Comparison of ENCODE assay signal across 1 cellular context in genomic region chr11:19241260-19242183, GRCh38.
TF ChIP-seq lines count a peak whose summit lies in the region.

No MANE protein-coding gene starts in this region.

TF ChIP-seq in HepG2, 621 proteins besides CTCF, POLR2A, EP300 and RAD21 (continued from another document and continues in another):
- TF ChIP-seq, protein P1, sequence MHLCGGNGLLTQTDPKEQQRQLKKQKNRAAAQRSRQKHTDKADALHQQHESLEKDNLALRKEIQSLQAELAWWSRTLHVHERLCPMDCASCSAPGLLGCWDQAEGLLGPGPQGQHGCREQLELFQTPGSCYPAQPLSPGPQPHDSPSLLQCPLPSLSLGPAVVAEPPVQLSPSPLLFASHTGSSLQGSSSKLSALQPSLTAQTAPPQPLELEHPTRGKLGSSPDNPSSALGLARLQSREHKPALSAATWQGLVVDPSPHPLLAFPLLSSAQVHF (CRISPR knock-in tag; IDR thresholded peaks at IDR 0.05), result peak; percentile 50; the same call in 1 of the 2 replicates
- TF ChIP-seq ZNF800 (CRISPR knock-in tag; IDR thresholded peaks at IDR 0.05) (no peak), MED8 (CRISPR knock-in tag; IDR thresholded peaks at IDR 0.05; ENCODE audit: insufficient replicate concordance) (no peak), MED13 (CRISPR knock-in tag; IDR thresholded peaks at IDR 0.05) (0 out of 2 replicates have a peak, but pooled peaks have one; percentile 23), HNF4G (IDR thresholded peaks at IDR 0.05; ENCODE audit: borderline replicate concordance, low read depth, low read length) (peak; percentile 15; the same call in 1 of the 2 replicates), HNF4G (CRISPR knock-in tag; IDR thresholded peaks at IDR 0.05; ENCODE audit: borderline replicate concordance, low read depth) (no peak), ZNF747 (CRISPR knock-in tag; IDR thresholded peaks at IDR 0.05; ENCODE audit: borderline replicate concordance) (0 out of 2 replicates have a peak, but pooled peaks have one; percentile 15), SNAPC2 (CRISPR knock-in tag; IDR thresholded peaks at IDR 0.05) (no peak), ZNF367 (CRISPR knock-in tag; IDR thresholded peaks at IDR 0.05; ENCODE audit: borderline replicate concordance) (no peak), ATF3 (CRISPR knock-in tag; IDR thresholded peaks at IDR 0.05) (peak; percentile 22; the same call in 1 of the 2 replicates), YEATS4 (CRISPR knock-in tag; IDR thresholded peaks at IDR 0.05; ENCODE audit: borderline replicate concordance) (0 out of 2 replicates have a peak, but pooled peaks have one; percentile 23), HOXA9 (CRISPR knock-in tag; IDR thresholded peaks at IDR 0.05; ENCODE audit: borderline replicate concordance) (0 out of 2 replicates have a peak, but pooled peaks have one; percentile 72), ZNF616 (CRISPR knock-in tag; IDR thresholded peaks at IDR 0.05; ENCODE audit: low read depth) (no peak), RBFOX2 (IDR thresholded peaks at IDR 0.05; ENCODE audit: low read depth, low read length) (peak; percentile 70), EED (CRISPR knock-in tag; IDR thresholded peaks at IDR 0.05) (peak; percentile 43; the same call in 1 of the 2 replicates), ZNF605 (CRISPR knock-in tag; IDR thresholded peaks at IDR 0.05) (no peak), SIN3A (IDR thresholded peaks at IDR 0.05; ENCODE audit: borderline replicate concordance, low read depth, low read length) (no peak), ZNF281 (CRISPR knock-in tag; IDR thresholded peaks at IDR 0.05; ENCODE audit: borderline replicate concordance) (peak; percentile 45; the same call in 1 of the 2 replicates), KDM5B (CRISPR knock-in tag; IDR thresholded peaks at IDR 0.05; ENCODE audit: borderline replicate concordance) (peak; percentile 23; the same call in 1 of the 2 replicates), REL (CRISPR knock-in tag; conservative IDR thresholded peaks at IDR 0.05) (0 out of 2 replicates have a peak, but pooled peaks have one; percentile 45), FOXA3 (CRISPR knock-in tag; IDR thresholded peaks at IDR 0.05) (no peak), IKZF1 (IDR thresholded peaks at IDR 0.05) (no peak), DMAP1 (CRISPR knock-in tag; IDR thresholded peaks at IDR 0.05) (0 out of 2 replicates have a peak, but pooled peaks have one; percentile 6), ZFP41 (CRISPR knock-in tag; IDR thresholded peaks at IDR 0.05; ENCODE audit: borderline replicate concordance) (no peak), FOSL2 (CRISPR knock-in tag; IDR thresholded peaks at IDR 0.05) (no peak), ZNF235 (CRISPR knock-in tag; IDR thresholded peaks at IDR 0.05; ENCODE audit: borderline replicate concordance) (0 out of 2 replicates have a peak, but pooled peaks have one; percentile 31), CBFB (CRISPR knock-in tag; IDR thresholded peaks at IDR 0.05) (no peak), CCDC6 (CRISPR knock-in tag; IDR thresholded peaks at IDR 0.05) (0 out of 2 replicates have a peak, but pooled peaks have one; percentile 21), ZBTB10 (CRISPR knock-in tag; IDR thresholded peaks at IDR 0.05; ENCODE audit: borderline replicate concordance) (no peak), ZNF839 (CRISPR knock-in tag; IDR thresholded peaks at IDR 0.05; ENCODE audit: borderline replicate concordance) (no peak), ZNF713 (CRISPR knock-in tag; IDR thresholded peaks at IDR 0.05) (no peak), FOXA1 (IDR thresholded peaks at IDR 0.05) (no peak), FOXA1 (CRISPR knock-in tag; IDR thresholded peaks at IDR 0.05) (no peak), ZNF790 (CRISPR knock-in tag; IDR thresholded peaks at IDR 0.05; ENCODE audit: borderline replicate concordance) (no peak), SOX5 (CRISPR knock-in tag; IDR thresholded peaks at IDR 0.05; ENCODE audit: borderline replicate concordance) (no peak), ZBTB40 (IDR thresholded peaks at IDR 0.05) (no peak), ZBTB40 (CRISPR knock-in tag; IDR thresholded peaks at IDR 0.05) (peak; percentile 31; the same call in 1 of the 2 replicates), NFYB (CRISPR knock-in tag; IDR thresholded peaks at IDR 0.05) (peak; percentile 56), MED1 (CRISPR knock-in tag; IDR thresholded peaks at IDR 0.05) (no peak), ZBTB38 (CRISPR knock-in tag; IDR thresholded peaks at IDR 0.05) (0 out of 2 replicates have a peak, but pooled peaks have one; percentile 16), ZNF160 (CRISPR knock-in tag; IDR thresholded peaks at IDR 0.05) (no peak), MXD4 (CRISPR knock-in tag; IDR thresholded peaks at IDR 0.05) (0 out of 2 replicates have a peak, but pooled peaks have one; percentile 14), ZSCAN31 (CRISPR knock-in tag; IDR thresholded peaks at IDR 0.05; ENCODE audit: low read depth) (peak; percentile 50; the same call in 1 of the 2 replicates), TBX2 (CRISPR knock-in tag; IDR thresholded peaks at IDR 0.05; ENCODE audit: borderline replicate concordance) (peak; percentile 49; the same call in 1 of the 2 replicates), BORCS8-MEF2B (CRISPR knock-in tag; IDR thresholded peaks at IDR 0.05) (no peak; the same call in 1 of the 2 replicates), PHF8 (CRISPR knock-in tag; IDR thresholded peaks at IDR 0.05) (peak; percentile 48; the same call in 1 of the 2 replicates), TMF1 (CRISPR knock-in tag; IDR thresholded peaks at IDR 0.05; ENCODE audit: low read depth) (peak; percentile 11; the same call in 1 of the 2 replicates)
- TF ChIP-seq, protein P2, sequence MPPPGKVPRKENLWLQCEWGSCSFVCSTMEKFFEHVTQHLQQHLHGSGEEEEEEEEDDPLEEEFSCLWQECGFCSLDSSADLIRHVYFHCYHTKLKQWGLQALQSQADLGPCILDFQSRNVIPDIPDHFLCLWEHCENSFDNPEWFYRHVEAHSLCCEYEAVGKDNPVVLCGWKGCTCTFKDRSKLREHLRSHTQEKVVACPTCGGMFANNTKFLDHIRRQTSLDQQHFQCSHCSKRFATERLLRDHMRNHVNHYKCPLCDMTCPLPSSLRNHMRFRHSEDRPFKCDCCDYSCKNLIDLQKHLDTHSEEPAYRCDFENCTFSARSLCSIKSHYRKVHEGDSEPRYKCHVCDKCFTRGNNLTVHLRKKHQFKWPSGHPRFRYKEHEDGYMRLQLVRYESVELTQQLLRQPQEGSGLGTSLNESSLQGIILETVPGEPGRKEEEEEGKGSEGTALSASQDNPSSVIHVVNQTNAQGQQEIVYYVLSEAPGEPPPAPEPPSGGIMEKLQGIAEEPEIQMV (CRISPR knock-in tag; IDR thresholded peaks at IDR 0.05; ENCODE audit: low read depth), result no peak; the same call in 1 of the 2 replicates
